In genomic region chr20:62183426-62184142, GRCh38 we compare ENCODE assay signal across 8 cellular contexts.
A peak's percentile ranks its signal among the peaks of the same experiment; 100 is the strongest.
DNase-seq lines count a peak whose midpoint lies in the region; ATAC-seq and TF ChIP-seq lines count a peak whose summit lies in the region.

No MANE protein-coding gene starts in this region.

- no peaks in the 10 kb centered on the region for H3K27me3 ChIP-seq in DND-41 (ENCODE audit: insufficient read depth, low read length, poor library complexity)
- H3K27me3 ChIP-seq in OCI-LY3 (ENCODE audit: low read depth, low read length) = no peaks in the 10 kb centered on the region
- no peaks in the 10 kb centered on the region for H3K27me3 ChIP-seq in neutrophil

- ATAC-seq in DND-41 (ENCODE audit: insufficient read depth, low read depth) (no peak), HG02970 (IDR thresholded peaks at IDR 0.05; ENCODE audit: low FRiP score, unreplicated experiment) (no peak), GM18502 (IDR thresholded peaks at IDR 0.05; ENCODE audit: poor library complexity, unreplicated experiment) (no peak)

- H4K20me1 ChIP-seq in DND-41 (ENCODE audit: insufficient read depth, low read length) (peaks cover 16% of the 10 kb centered on the region; the same call in 1 of the 2 replicates), OCI-LY3 (ENCODE audit: insufficient read depth, low read length) (peaks cover 3% of the 10 kb centered on the region; the same call in 1 of the 2 replicates)

- H3K27ac ChIP-seq in DND-41 (ENCODE audit: low read length) = peak overlapping the region; percentile 91
- peak overlapping the region; percentile 78 for H3K27ac ChIP-seq in OCI-LY3 (ENCODE audit: low read length)
- peak overlapping the region; percentile 95 for H3K27ac ChIP-seq in neutrophil

- H3K36me3 ChIP-seq in DND-41 (ENCODE audit: insufficient read depth, low read length) (peaks cover 15% of the 10 kb centered on the region), OCI-LY3 (replicated peaks; ENCODE audit: low read depth, low read length) (no peaks in the 10 kb centered on the region), neutrophil (peaks cover 10% of the 10 kb centered on the region)

- H2AFZ ChIP-seq in DND-41 (ENCODE audit: low read depth, low read length) = peak overlapping the region; percentile 78
- H2AFZ ChIP-seq in OCI-LY3 (ENCODE audit: low read depth, low read length) = no peak overlapping the region

- no peaks in the 10 kb centered on the region for H3K9me3 ChIP-seq in DND-41 (ENCODE audit: insufficient read depth, low read length, severe bottlenecking)
- no peaks in the 10 kb centered on the region for H3K9me3 ChIP-seq in OCI-LY3 (ENCODE audit: insufficient read depth, low read length)
- no peaks in the 10 kb centered on the region for H3K9me3 ChIP-seq in neutrophil

- H3K4me2 ChIP-seq in DND-41 (ENCODE audit: insufficient read depth, low read length) = peak overlapping the region; percentile 93
- H3K4me2 ChIP-seq in OCI-LY3 (ENCODE audit: low read length) = peak overlapping the region; percentile 98

- no peak for TF ChIP-seq CTCF in DND-41 (IDR thresholded peaks at IDR 0.05; ENCODE audit: borderline replicate concordance, extremely low read depth, low read length, poor library complexity, severe bottlenecking)
- no peak for TF ChIP-seq CTCF in OCI-LY3 (IDR thresholded peaks at IDR 0.05; ENCODE audit: low read depth, low read length)
- no peak for TF ChIP-seq CTCF in epithelial cell of esophagus (IDR thresholded peaks at IDR 0.05; ENCODE audit: insufficient read depth, low read depth, low read length, missing control alignments)
- no peak for TF ChIP-seq CTCF in neutrophil (IDR thresholded peaks at IDR 0.05)

- H3K79me2 ChIP-seq in DND-41 (ENCODE audit: insufficient read depth, low read length) (peaks cover 58% of the 10 kb centered on the region), OCI-LY3 (ENCODE audit: low read length) (peaks cover 65% of the 10 kb centered on the region)

- H3K4me3 ChIP-seq in DND-41 (ENCODE audit: low read depth in 1 of 2, low read length in 2 of 2) (peak overlapping the region; percentile 85 to 89), OCI-LY3 (ENCODE audit: low read length) (peak overlapping the region; percentile 87), epithelial cell of esophagus (ENCODE audit: low read length) (peak overlapping the region; percentile 94), neutrophil (ENCODE audit: low read depth in 1 of 2, low read length in 1 of 2) (peak overlapping the region; percentile 81 to 90)

- H3K9ac ChIP-seq in DND-41 (ENCODE audit: low read depth, low read length) = peak overlapping the region; percentile 88
- peak overlapping the region; percentile 87 for H3K9ac ChIP-seq in OCI-LY3 (ENCODE audit: low read length)

- no peak for DNase-seq in DND-41
- DNase-seq in epithelial cell of esophagus (ENCODE audit: low read depth) = no peak
- no peak for DNase-seq in NCI-H345 (lab: John Stamatoyannopoulos, UW)
- no peak for DNase-seq in NK-92 treated with Interleukin-12 subunit alpha and Interleukin-12 subunit beta, amount 100 ng/mL, for 24 hours (lab: John Stamatoyannopoulos, UW)

- H3K4me1 ChIP-seq in DND-41 (ENCODE audit: insufficient read depth, low read length) = peaks cover 32% of the 10 kb centered on the region
- H3K4me1 ChIP-seq in OCI-LY3 (ENCODE audit: low read length) = peaks cover 29% of the 10 kb centered on the region
- peaks cover 62 to 66% of the 10 kb centered on the region in 2 experiments for H3K4me1 ChIP-seq in neutrophil (ENCODE audit: control insufficient read depth in 1 of 2, insufficient read depth in 1 of 2, low read depth in 1 of 2, low read length in 1 of 2)
